11 cellular contexts compared by ENCODE assay signal in the genomic region with DNA sequence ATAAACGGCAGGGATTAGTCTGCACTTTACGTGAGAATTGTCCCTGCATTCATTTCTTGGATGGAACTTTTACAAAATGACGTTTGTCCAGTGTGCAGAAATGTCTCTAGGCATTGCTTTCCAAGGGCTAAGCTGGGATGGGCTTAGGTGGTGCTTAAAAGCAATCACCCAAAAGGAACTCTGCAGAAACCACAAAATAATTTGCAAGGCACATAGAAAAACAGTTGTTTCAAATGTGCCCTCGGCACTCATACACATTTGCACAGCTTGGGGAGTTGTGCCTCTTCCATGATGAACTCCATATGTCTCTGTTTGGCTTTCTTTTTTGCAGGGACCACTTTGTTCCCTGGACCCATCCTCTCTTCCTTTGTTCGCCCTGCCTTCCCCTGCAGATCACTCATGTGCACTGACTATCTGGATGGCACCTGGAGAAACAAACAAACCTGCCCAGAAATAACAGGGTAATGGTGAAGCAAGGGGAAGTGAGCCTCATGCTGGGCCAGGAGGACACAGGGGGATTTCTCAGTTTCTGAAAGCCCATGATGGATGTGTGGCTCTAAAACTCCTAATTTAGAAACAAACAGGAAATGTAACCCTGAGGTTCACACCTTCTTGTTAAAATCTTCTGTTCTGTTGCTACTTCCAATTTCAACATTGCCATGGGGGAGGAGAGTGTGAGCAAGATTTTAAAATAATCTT.
DNase-seq lines count a peak whose midpoint lies in the region; ATAC-seq and TF ChIP-seq lines count a peak whose summit lies in the region.
"Had no signal": no experiment of that assay in that cellular context is flagged by ENCODE, and none has a peak within 500 bp of the region (broad histone marks: within the 10 kb centered on the region; RNA-seq: fewer than 3 reads in every experiment).

No MANE protein-coding gene starts in this region.

- DNase-seq in activated CD8-positive, alpha-beta T cell treated with anti-CD3 and anti-CD28 coated beads for 36 hours: no peak
- DNase-seq in activated CD8-positive, alpha-beta T cell treated with anti-CD3 and anti-CD28 coated beads, Interleukin-2, amount 10 ng/mL, durations not matched to agents 7 days and 5 days: no peak
- DNase-seq in MV-4-11 (lab: John Stamatoyannopoulos, UW): peak; percentile 44
- peak; percentile 11 for DNase-seq in type B pancreatic cell (ENCODE audit: extremely low spot score, unreplicated experiment)
- no peak for DNase-seq in Ammon's horn (ENCODE audit: low spot score)
- no peak for DNase-seq in HuH-7.5 (ENCODE audit: low spot score)
- DNase-seq: activated CD4-positive, alpha-beta memory T cell treated with anti-CD3 and anti-CD28 coated beads, Interleukin-2, amount 10 ng/mL, durations not matched to agents 7 days and 5 days; glutamatergic neuron had no signal

- no peaks in the 10 kb centered on the region for H3K36me3 Mint-ChIP-seq in activated CD8-positive, alpha-beta T cell treated with anti-CD3 and anti-CD28 coated beads for 36 hours (ENCODE audit: low read depth)
- H3K36me3 Mint-ChIP-seq in activated CD8-positive, alpha-beta T cell treated with anti-CD3 and anti-CD28 coated beads, Interleukin-2, amount 10 ng/mL, durations not matched to agents 7 days and 5 days (ENCODE audit: low read depth): no peaks in the 10 kb centered on the region
- H3K36me3 Mint-ChIP-seq in type B pancreatic cell: no peaks in the 10 kb centered on the region
- H3K36me3 Mint-ChIP-seq: brain had no signal

- H3K4me3 Mint-ChIP-seq in activated CD8-positive, alpha-beta T cell treated with anti-CD3 and anti-CD28 coated beads for 36 hours: no peak overlapping the region
- H3K4me3 Mint-ChIP-seq in activated CD8-positive, alpha-beta T cell treated with anti-CD3 and anti-CD28 coated beads, Interleukin-2, amount 10 ng/mL, durations not matched to agents 7 days and 5 days: no peak overlapping the region
- H3K4me3 Mint-ChIP-seq in type B pancreatic cell: peak overlapping the region; percentile 12
- H3K4me3 Mint-ChIP-seq: activated CD4-positive, alpha-beta memory T cell treated with anti-CD3 and anti-CD28 coated beads, Interleukin-2, amount 10 ng/mL, durations not matched to agents 7 days and 5 days; brain had no signal

- H3K4me1 Mint-ChIP-seq in activated CD8-positive, alpha-beta T cell treated with anti-CD3 and anti-CD28 coated beads for 36 hours (ENCODE audit: low read depth): peaks cover 6% of the 10 kb centered on the region
- peaks cover 15% of the 10 kb centered on the region for H3K4me1 Mint-ChIP-seq in activated CD8-positive, alpha-beta T cell treated with anti-CD3 and anti-CD28 coated beads, Interleukin-2, amount 10 ng/mL, durations not matched to agents 7 days and 5 days (ENCODE audit: low read depth)
- H3K4me1 Mint-ChIP-seq in type B pancreatic cell (ENCODE audit: unreplicated experiment): peaks cover 44% of the 10 kb centered on the region

- CTCF ChIA-PET in activated CD8-positive, alpha-beta T cell treated with anti-CD3 and anti-CD28 coated beads for 36 hours (lab: Charles Lee): no interaction called here
- CTCF ChIA-PET in activated CD8-positive, alpha-beta T cell treated with anti-CD3 and anti-CD28 coated beads, Interleukin-2, amount 10 ng/mL, durations not matched to agents 7 days and 5 days (lab: Charles Lee): no interaction called here

- no peak overlapping the region for H3K27ac Mint-ChIP-seq in activated CD8-positive, alpha-beta T cell treated with anti-CD3 and anti-CD28 coated beads for 36 hours
- H3K27ac Mint-ChIP-seq in activated CD8-positive, alpha-beta T cell treated with anti-CD3 and anti-CD28 coated beads, Interleukin-2, amount 10 ng/mL, durations not matched to agents 7 days and 5 days: no peak overlapping the region
- H3K27ac Mint-ChIP-seq in type B pancreatic cell: peak overlapping the region; percentile 36
- H3K27ac Mint-ChIP-seq: activated CD4-positive, alpha-beta memory T cell treated with anti-CD3 and anti-CD28 coated beads, Interleukin-2, amount 10 ng/mL, durations not matched to agents 7 days and 5 days had no signal

- no peaks in the 10 kb centered on the region for H3K9me3 Mint-ChIP-seq in activated CD8-positive, alpha-beta T cell treated with anti-CD3 and anti-CD28 coated beads for 36 hours
- no peaks in the 10 kb centered on the region for H3K9me3 Mint-ChIP-seq in activated CD8-positive, alpha-beta T cell treated with anti-CD3 and anti-CD28 coated beads, Interleukin-2, amount 10 ng/mL, durations not matched to agents 7 days and 5 days (ENCODE audit: insufficient read depth)
- no peaks in the 10 kb centered on the region for H3K9me3 Mint-ChIP-seq in type B pancreatic cell
- H3K9me3 Mint-ChIP-seq: activated CD4-positive, alpha-beta memory T cell treated with anti-CD3 and anti-CD28 coated beads, Interleukin-2, amount 10 ng/mL, durations not matched to agents 7 days and 5 days had no signal

- intact Hi-C loops in activated CD8-positive, alpha-beta T cell treated with anti-CD3 and anti-CD28 coated beads for 36 hours (cut with micrococcal nuclease): no loop called here

- ATAC-seq in activated CD8-positive, alpha-beta T cell treated with anti-CD3 and anti-CD28 coated beads for 36 hours: peak; percentile 30
- no peak for ATAC-seq in activated CD8-positive, alpha-beta T cell treated with anti-CD3 and anti-CD28 coated beads, Interleukin-2, amount 10 ng/mL, durations not matched to agents 7 days and 5 days
- peak; percentile 75 for ATAC-seq in HG02588 (IDR thresholded peaks at IDR 0.05; ENCODE audit: unreplicated experiment)
- ATAC-seq in HG03280 (IDR thresholded peaks at IDR 0.05; ENCODE audit: unreplicated experiment): no peak

- peaks cover under 1% of the 10 kb centered on the region for H3K27me3 Mint-ChIP-seq in activated CD8-positive, alpha-beta T cell treated with anti-CD3 and anti-CD28 coated beads for 36 hours
- H3K27me3 Mint-ChIP-seq in activated CD8-positive, alpha-beta T cell treated with anti-CD3 and anti-CD28 coated beads, Interleukin-2, amount 10 ng/mL, durations not matched to agents 7 days and 5 days (ENCODE audit: low read depth): peaks cover 8% of the 10 kb centered on the region
- peaks cover 7% of the 10 kb centered on the region for H3K27me3 Mint-ChIP-seq in type B pancreatic cell

- no peak for TF ChIP-seq CTCF in activated CD8-positive, alpha-beta T cell treated with anti-CD3 and anti-CD28 coated beads for 36 hours (IDR thresholded peaks at IDR 0.05)
- TF ChIP-seq CTCF in type B pancreatic cell (conservative IDR thresholded peaks at IDR 0.05): no peak

- POLR2A ChIA-PET in activated CD8-positive, alpha-beta T cell treated with anti-CD3 and anti-CD28 coated beads for 36 hours (lab: Charles Lee): no interaction called here
- POLR2A ChIA-PET in activated CD8-positive, alpha-beta T cell treated with anti-CD3 and anti-CD28 coated beads, Interleukin-2, amount 10 ng/mL, durations not matched to agents 7 days and 5 days (lab: Charles Lee): no interaction called here

Comparison
In these comparisons a context has a peak if more than half of its experiments do, and no peak if none do; other contexts are left out.
1. ATAC-seq: peak in activated CD8-positive, alpha-beta T cell treated with anti-CD3 and anti-CD28 coated beads for 36 hours (single experiment) and HG02588 (single experiment); none in activated CD8-positive, alpha-beta T cell treated with anti-CD3 and anti-CD28 coated beads, Interleukin-2, amount 10 ng/mL, durations not matched to agents 7 days and 5 days (single experiment) and HG03280 (single experiment).
2. DNase-seq: peak in MV-4-11 (single experiment) and type B pancreatic cell (single experiment); none in activated CD8-positive, alpha-beta T cell treated with anti-CD3 and anti-CD28 coated beads for 36 hours (single experiment), activated CD8-positive, alpha-beta T cell treated with anti-CD3 and anti-CD28 coated beads, Interleukin-2, amount 10 ng/mL, durations not matched to agents 7 days and 5 days (single experiment), Ammon's horn (single experiment) and HuH-7.5 (single experiment).